ENCODE assay signal across 9 cellular contexts in genomic region chr10:130817674-130818073, GRCh38.
"Had no signal": no experiment of that assay in that cellular context is flagged by ENCODE, and none has a peak within 500 bp of the region (broad histone marks: within the 10 kb centered on the region; RNA-seq: fewer than 3 reads in every experiment).

No MANE protein-coding gene starts in this region.

- H3K4me2 ChIP-seq: KMS-11 had no signal

- H3K27me3 Mint-ChIP-seq: IgD-negative memory B cell had no signal

- H2AFZ ChIP-seq: GM23248 had no signal

- H3K36me3 Mint-ChIP-seq: IgD-negative memory B cell had no signal

- H3K27ac ChIP-seq: GM23248, KMS-11 had no signal

- H3K27ac Mint-ChIP-seq: H9, IgD-negative memory B cell had no signal

- FAIRE-seq: H54, HTR-8/SVneo had no signal

- H3K4me3 Mint-ChIP-seq: H9, IgD-negative memory B cell had no signal

- H3K4me3 ChIP-seq: GM23248 had no signal

- DNase-seq: GM23248, GOT3, H9, HCEC 1CT, KBM-7 had no signal

- H3K9ac ChIP-seq: GM23248, KMS-11 had no signal
